Comparison of ENCODE assay signal across 17 cellular contexts in the genomic region with DNA sequence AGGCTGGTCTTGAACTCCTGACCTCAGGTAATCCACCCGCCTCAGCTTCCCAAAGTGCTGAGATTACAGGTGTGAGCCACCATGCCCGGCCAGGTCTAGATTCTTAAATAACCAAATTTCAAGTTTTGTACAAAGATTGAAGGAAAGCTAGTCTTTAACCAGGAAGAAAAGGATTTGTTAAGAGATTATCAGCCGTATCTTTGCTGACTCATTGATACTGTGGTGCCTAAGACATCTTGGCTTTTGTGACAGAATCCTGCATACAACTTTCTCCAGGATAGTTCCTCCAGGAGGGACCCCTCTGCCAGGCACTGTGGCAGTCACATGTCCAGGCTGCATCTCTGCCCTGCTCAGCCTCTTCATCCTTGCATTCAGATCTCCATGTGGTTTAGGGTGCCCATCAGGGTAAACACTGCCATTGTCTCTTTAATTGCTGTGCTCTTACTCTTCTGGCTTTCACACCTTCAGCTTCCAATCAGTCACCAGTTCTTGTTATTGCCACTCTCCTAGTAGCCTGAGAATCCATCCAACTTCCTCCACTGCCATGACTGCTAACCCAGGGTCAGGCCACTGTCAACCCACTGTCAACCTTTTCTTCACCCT. TPM values are rescaled to one million over a fixed set of nuclear protein-coding genes. Genes with fewer than 3 reads are reported as not detected.
DNase-seq lines count a peak whose midpoint lies in the region; ATAC-seq and TF ChIP-seq lines count a peak whose summit lies in the region.
"Had no signal": no experiment of that assay in that cellular context is flagged by ENCODE, and none has a peak within 500 bp of the region (broad histone marks: within the 10 kb centered on the region; RNA-seq: fewer than 3 reads in every experiment).

No MANE protein-coding gene starts in this region.

- H3K9ac ChIP-seq in OCI-LY1 (ENCODE audit: low read length) (no peak overlapping the region; the same call in 1 of the 2 replicates), endodermal cell (ENCODE audit: extremely low read depth, low read length, poor library complexity, severe bottlenecking) (no peak overlapping the region), GM23248 (no peak overlapping the region)

- H3F3A ChIP-seq in OCI-LY1 (ENCODE audit: insufficient read depth, low read length), result no peaks in the 10 kb centered on the region
- H3F3A ChIP-seq in GM23248 (ENCODE audit: insufficient read depth), result no peaks in the 10 kb centered on the region

- H3K9me2 ChIP-seq in OCI-LY1 (ENCODE audit: low read depth, low read length), result no peaks in the 10 kb centered on the region
- no peaks in the 10 kb centered on the region for H3K9me2 ChIP-seq in GM23248 (ENCODE audit: insufficient read depth)

- peak overlapping the region; percentile 7 for H3K27ac Mint-ChIP-seq in activated naive CD8-positive, alpha-beta T cell
- H3K27ac Mint-ChIP-seq in activated naive CD8-positive, alpha-beta T cell treated with anti-CD3 and anti-CD28 coated beads for 36 hours, result no peak overlapping the region
- H3K27ac Mint-ChIP-seq in endodermal cell, result peak overlapping the region; percentile 8
- H3K27ac Mint-ChIP-seq: activated CD4-positive, alpha-beta T cell treated with anti-CD3 and anti-CD28 coated beads, Interleukin-2, amount 10 ng/mL, durations not matched to agents 24 days and 14 days; stimulated activated naive CD8-positive, alpha-beta T cell treated with anti-CD3 and anti-CD28 coated beads, Interleukin-15, amount 100 ng/mL, for 72 hours had no signal

- 86 to 92% methylated on average over 1 to 3 of the region's 3 CpGs for WGBS in endodermal cell (ENCODE audit: insufficient coverage in 1 of 2, insufficient read length in 1 of 2), 2 experiments
- 95 to 100% methylated on average over 3 of the region's 3 CpGs for WGBS in GM23248 (ENCODE audit: low coverage in 1 of 2, low lambda C conversion rate in 2 of 2, missing lambda C conversion rate in 2 of 2), 2 experiments

- no peaks in the 10 kb centered on the region for H3K27me3 ChIP-seq in OCI-LY1 (ENCODE audit: insufficient read depth, low read length)
- H3K27me3 ChIP-seq in endodermal cell (ENCODE audit: control insufficient read depth, insufficient read depth, low read length, poor library complexity, severe bottlenecking), result no peaks in the 10 kb centered on the region
- no peaks in the 10 kb centered on the region for H3K27me3 ChIP-seq in GM23248 (replicated peaks; ENCODE audit: insufficient read depth)
- H3K27me3 ChIP-seq: dorsolateral prefrontal cortex, esophagus muscularis mucosa had no signal

- TF ChIP-seq CTCF in OCI-LY1 (IDR thresholded peaks at IDR 0.05; ENCODE audit: low read length) (no peak), endodermal cell (conservative IDR thresholded peaks at IDR 0.05) (no peak)

- H3K4me3 Mint-ChIP-seq in activated naive CD8-positive, alpha-beta T cell, result peak overlapping the region; percentile 2
- no peak overlapping the region for H3K4me3 Mint-ChIP-seq in activated naive CD8-positive, alpha-beta T cell treated with anti-CD3 and anti-CD28 coated beads for 36 hours
- no peak overlapping the region for H3K4me3 Mint-ChIP-seq in endodermal cell
- H3K4me3 Mint-ChIP-seq: activated CD4-positive, alpha-beta T cell treated with anti-CD3 and anti-CD28 coated beads, Interleukin-2, amount 10 ng/mL, durations not matched to agents 24 days and 14 days; neural crest cell; stimulated activated naive CD8-positive, alpha-beta T cell treated with anti-CD3 and anti-CD28 coated beads, Interleukin-15, amount 100 ng/mL, for 72 hours had no signal

- in situ Hi-C loops in GM23248 (cut with MboI), result loop anchor here (25.0 kb wide), 1 partner anchor 838 kb away; a partner anchor contains a TSS

- peaks cover 95% of the 10 kb centered on the region for H3K4me1 ChIP-seq in OCI-LY1 (ENCODE audit: insufficient read depth, low read length, severe bottlenecking)
- peaks cover 24% of the 10 kb centered on the region for H3K4me1 ChIP-seq in endodermal cell (ENCODE audit: control insufficient read depth, insufficient read depth, low read length)
- H3K4me1 ChIP-seq in GM23248 (ENCODE audit: insufficient read depth), result no peaks in the 10 kb centered on the region

- H3K4me1 Mint-ChIP-seq in activated naive CD8-positive, alpha-beta T cell (ENCODE audit: low read depth), result peaks cover 86% of the 10 kb centered on the region
- peaks cover 71% of the 10 kb centered on the region for H3K4me1 Mint-ChIP-seq in activated naive CD8-positive, alpha-beta T cell treated with anti-CD3 and anti-CD28 coated beads for 36 hours
- peaks cover 55% of the 10 kb centered on the region for H3K4me1 Mint-ChIP-seq in endodermal cell

- H3K79me2 ChIP-seq in OCI-LY1 (ENCODE audit: insufficient read depth, low read length) (peaks cover 100% of the 10 kb centered on the region), GM23248 (ENCODE audit: insufficient read depth) (peaks cover 90% of the 10 kb centered on the region)

- peaks cover 4% of the 10 kb centered on the region for H3K36me3 Mint-ChIP-seq in activated naive CD8-positive, alpha-beta T cell
- H3K36me3 Mint-ChIP-seq in activated naive CD8-positive, alpha-beta T cell treated with anti-CD3 and anti-CD28 coated beads for 36 hours, result peaks cover 18% of the 10 kb centered on the region
- no peaks in the 10 kb centered on the region for H3K36me3 Mint-ChIP-seq in endodermal cell (ENCODE audit: low read depth)
- H3K36me3 Mint-ChIP-seq: immature natural killer cell had no signal

- no peak for DNase-seq in activated naive CD8-positive, alpha-beta T cell treated with anti-CD3 and anti-CD28 coated beads for 36 hours
- DNase-seq in endodermal cell, result no peak
- DNase-seq in HK-2 (ENCODE audit: unreplicated experiment), result no peak
- DNase-seq in activated CD8-positive, alpha-beta memory T cell treated with anti-CD3 and anti-CD28 coated beads, Interleukin-2, amount 50 U/mL, for 48 hours, result no peak
- DNase-seq in GM23248, result no peak
- DNase-seq: activated CD4-positive, alpha-beta T cell treated with anti-CD3 and anti-CD28 coated beads, Interleukin-2, amount 10 ng/mL, durations not matched to agents 24 days and 14 days; dorsolateral prefrontal cortex; GDM1; immature natural killer cell; NCI-H526; stimulated activated naive CD8-positive, alpha-beta T cell treated with anti-CD3 and anti-CD28 coated beads, Interleukin-15, amount 100 ng/mL, for 72 hours had no signal

- H3K36me3 ChIP-seq in OCI-LY1 (ENCODE audit: insufficient read depth, low read length) (peaks cover 14% of the 10 kb centered on the region; the same call in 1 of the 2 replicates), endodermal cell (ENCODE audit: control insufficient read depth, insufficient read depth, low read length) (no peaks in the 10 kb centered on the region), GM23248 (ENCODE audit: low read depth) (no peaks in the 10 kb centered on the region)
- H3K36me3 ChIP-seq: esophagus muscularis mucosa had no signal

- H2AFZ ChIP-seq in OCI-LY1 (ENCODE audit: low read length) (no peak overlapping the region), GM23248 (no peak overlapping the region)

- H3K4me3 ChIP-seq in OCI-LY1 (ENCODE audit: low read depth, low read length, poor library complexity, severe bottlenecking) (no peak overlapping the region), endodermal cell (ENCODE audit: low read length) (no peak overlapping the region), GM23248 (no peak overlapping the region)
- H3K4me3 ChIP-seq: dorsolateral prefrontal cortex, esophagus muscularis mucosa had no signal

- H3K27ac ChIP-seq in OCI-LY1 (ENCODE audit: low read depth, low read length, poor library complexity, severe bottlenecking) (peak overlapping the region; percentile 48), endodermal cell (ENCODE audit: low read depth, low read length) (no peak overlapping the region), GM23248 (no peak overlapping the region)
- H3K27ac ChIP-seq: dorsolateral prefrontal cortex, esophagus muscularis mucosa had no signal

- no peaks in the 10 kb centered on the region for H3K9me3 Mint-ChIP-seq in activated naive CD8-positive, alpha-beta T cell (ENCODE audit: low read depth)
- no peaks in the 10 kb centered on the region for H3K9me3 Mint-ChIP-seq in activated naive CD8-positive, alpha-beta T cell treated with anti-CD3 and anti-CD28 coated beads for 36 hours
- H3K9me3 Mint-ChIP-seq in endodermal cell, result no peaks in the 10 kb centered on the region
- H3K9me3 Mint-ChIP-seq: activated CD4-positive, alpha-beta T cell treated with anti-CD3 and anti-CD28 coated beads, Interleukin-2, amount 10 ng/mL, durations not matched to agents 24 days and 14 days; immature natural killer cell; neural crest cell; stimulated activated naive CD8-positive, alpha-beta T cell treated with anti-CD3 and anti-CD28 coated beads, Interleukin-15, amount 100 ng/mL, for 72 hours had no signal

- H3K9me3 ChIP-seq in OCI-LY1 (ENCODE audit: low read length) (no peaks in the 10 kb centered on the region), endodermal cell (ENCODE audit: control insufficient read depth, low read length) (no peaks in the 10 kb centered on the region), GM23248 (ENCODE audit: low read depth) (no peaks in the 10 kb centered on the region)
- H3K9me3 ChIP-seq: esophagus muscularis mucosa had no signal

- ATAC-seq in HG03045 (IDR thresholded peaks at IDR 0.05; ENCODE audit: unreplicated experiment), result no peak
- ATAC-seq: Panc1; stimulated activated naive CD8-positive, alpha-beta T cell treated with anti-CD3 and anti-CD28 coated beads, Interleukin-15, amount 100 ng/mL, for 72 hours had no signal

- H3K4me2 ChIP-seq in OCI-LY1 (ENCODE audit: low read length), result no peak overlapping the region; the same call in 1 of the 2 replicates
- H3K4me2 ChIP-seq in GM23248 (ENCODE audit: unreplicated experiment), result no peak overlapping the region

- no peaks in the 10 kb centered on the region for H3K27me3 Mint-ChIP-seq in activated naive CD8-positive, alpha-beta T cell
- H3K27me3 Mint-ChIP-seq in activated naive CD8-positive, alpha-beta T cell treated with anti-CD3 and anti-CD28 coated beads for 36 hours, result no peaks in the 10 kb centered on the region
- no peaks in the 10 kb centered on the region for H3K27me3 Mint-ChIP-seq in endodermal cell (ENCODE audit: insufficient read depth)
- H3K27me3 Mint-ChIP-seq: activated CD4-positive, alpha-beta T cell treated with anti-CD3 and anti-CD28 coated beads, Interleukin-2, amount 10 ng/mL, durations not matched to agents 24 days and 14 days; stimulated activated naive CD8-positive, alpha-beta T cell treated with anti-CD3 and anti-CD28 coated beads, Interleukin-15, amount 100 ng/mL, for 72 hours had no signal

- H4K20me1 ChIP-seq in OCI-LY1 (ENCODE audit: insufficient read depth, low read length) (peaks cover 8% of the 10 kb centered on the region; the same call in 1 of the 2 replicates), GM23248 (ENCODE audit: insufficient read depth) (no peaks in the 10 kb centered on the region)

RNA-seq across cellular contexts. Expression of a gene that starts 10.0 kb away (rescaled TPM):
- total RNA-seq in activated naive CD8-positive, alpha-beta T cell treated with anti-CD3 and anti-CD28 coated beads for 36 hours, result 10 to 100 TPM; 10.1 to 10.6 TPM
- total RNA-seq in endodermal cell, result 10 to 100 TPM; 18.0 to 23.7 TPM
- polyA plus RNA-seq in endodermal cell (2013, experiment 1 of 2), result 10.1 TPM
- polyA plus RNA-seq in endodermal cell (2013, experiment 2 of 2), result 9.4 TPM
- 4.3 and 4.6 TPM in 2 replicates for total RNA-seq in GM23248 (2014; rRNA removed; shearing (Covaris generic))
- polyA plus RNA-seq in GM23248 (2016; fragmentation: Nextera tagmentation; extraction: Ambion mirVana), result 1.7 and 1.8 TPM in 2 replicates
